1 cellular context compared by ENCODE assay signal in the genomic region with DNA sequence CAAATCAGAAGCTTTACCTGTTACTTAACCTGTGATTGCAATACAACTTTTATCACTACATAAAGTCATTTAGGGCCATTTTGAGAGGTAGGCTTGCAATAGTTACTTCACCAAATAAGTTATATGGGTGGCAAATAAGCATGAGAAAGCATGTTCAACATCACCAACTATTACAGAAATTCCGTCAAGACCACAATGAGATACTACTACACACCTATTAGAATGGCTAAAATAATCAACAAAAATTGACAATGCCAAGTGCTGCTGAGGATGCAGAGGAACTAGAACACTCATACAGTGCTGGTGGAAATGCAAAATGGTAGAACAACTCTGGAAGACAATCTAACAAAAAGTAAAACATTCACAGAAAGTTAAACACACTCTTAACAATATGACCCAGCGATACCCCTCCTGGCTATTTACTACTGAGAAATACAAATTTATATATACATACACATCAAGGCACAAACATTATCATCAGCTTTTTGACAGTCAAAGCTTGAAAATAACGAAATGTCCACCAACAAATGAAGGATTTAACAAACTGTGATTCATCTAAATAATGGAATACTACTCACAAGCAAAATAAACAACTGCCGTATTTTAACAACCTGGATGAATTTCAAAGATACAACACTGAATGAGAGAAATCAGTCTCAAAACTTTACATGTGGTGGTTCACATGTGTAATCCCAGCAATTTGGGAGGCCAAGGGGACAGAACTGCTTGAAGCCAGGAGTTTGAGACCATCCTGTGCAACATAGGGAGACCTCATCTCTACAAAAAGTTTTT.
TF ChIP-seq lines count a peak whose summit lies in the region.

No MANE protein-coding gene starts in this region.

TF ChIP-seq in IMR-90, 13 proteins besides CTCF, POLR2A, EP300 and RAD21:
- no peak for TF ChIP-seq MXI1 (IDR thresholded peaks at IDR 0.05; ENCODE audit: borderline replicate concordance, low read depth, low read length)
- 0 out of 2 replicates have a peak, but pooled peaks have one; percentile 10 for TF ChIP-seq FOS (IDR thresholded peaks at IDR 0.05; ENCODE audit: low read depth, low read length)
TF ChIP-seq in IMR-90: peak in this region for 1.
